Comparison of ENCODE assay signal across 21 cellular contexts in the genomic region with DNA sequence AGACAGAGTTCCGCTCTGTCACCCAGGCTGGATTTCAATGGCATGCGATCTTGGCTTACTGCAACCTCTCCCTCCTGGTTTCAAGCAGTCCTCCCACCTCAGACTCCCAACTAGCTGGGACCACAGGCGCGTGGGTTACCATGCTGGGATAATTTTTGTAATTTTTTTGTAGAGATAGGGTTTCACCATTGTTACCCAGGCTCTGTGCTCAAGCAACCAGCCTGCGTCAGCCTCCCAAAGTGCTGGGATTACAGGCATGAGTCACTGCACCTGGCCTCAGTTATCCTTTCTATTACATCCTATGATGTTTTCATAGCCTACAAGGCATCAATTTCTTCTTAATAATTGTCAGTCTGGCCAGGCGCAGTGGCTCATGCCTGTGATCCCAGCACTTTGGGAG. TPM values are rescaled to one million over a fixed set of nuclear protein-coding genes. Genes with fewer than 3 reads are reported as not detected.
DNase-seq lines count a peak whose midpoint lies in the region; ATAC-seq, FAIRE-seq and TF ChIP-seq lines count a peak whose summit lies in the region.
"Had no signal": no experiment of that assay in that cellular context is flagged by ENCODE, and none has a peak within 500 bp of the region (broad histone marks: within the 10 kb centered on the region; RNA-seq: fewer than 3 reads in every experiment).

No MANE protein-coding gene starts in this region.

- H3K79me2 ChIP-seq in neural progenitor cell (ENCODE audit: low read depth) = no peaks in the 10 kb centered on the region

- peak; percentile 13 for DNase-seq in activated CD8-positive, alpha-beta memory T cell treated with anti-CD3 and anti-CD28 coated beads, Interleukin-2, amount 50 U/mL, for 48 hours
- no peak for DNase-seq in activated CD8-positive, alpha-beta memory T cell treated with anti-CD3 and anti-CD28 coated beads, Interleukin-2, amount 50 U/mL, for 4 hours
- DNase-seq in amniotic epithelial cell (ENCODE audit: low read depth) (peak; percentile 96), fibroblast of pulmonary artery (ENCODE audit: low read depth) (peak; percentile 11), urothelium cell line (ENCODE audit: low spot score) (no peak), neural progenitor cell (ENCODE audit: low spot score) (no peak)
- DNase-seq: HCEC 1CT, NCI-H1105, NCI-H187 treated with DMSO at 0.1 percent for 48 hours, NCI-H510A, NCI-H82, SHP77 had no signal

- no peak for ATAC-seq in GM19023 (IDR thresholded peaks at IDR 0.05; ENCODE audit: unreplicated experiment)
- ATAC-seq in GM19395 (IDR thresholded peaks at IDR 0.05; ENCODE audit: unreplicated experiment) = no peak
- ATAC-seq: GM12878 had no signal

- no peak overlapping the region for H3K27ac Mint-ChIP-seq in neural progenitor cell

- no peak overlapping the region for H3K27ac ChIP-seq in neural progenitor cell
- H3K27ac ChIP-seq: C4-2B had no signal

- H3K4me1 Mint-ChIP-seq in neural progenitor cell = peaks cover 5% of the 10 kb centered on the region
- H3K4me1 Mint-ChIP-seq: IgD-negative memory B cell had no signal

- H3K4me3 Mint-ChIP-seq in neural progenitor cell = no peak overlapping the region
- H3K4me3 Mint-ChIP-seq: IgD-negative memory B cell had no signal

- no peaks in the 10 kb centered on the region for H3K27me3 ChIP-seq in neural progenitor cell

- TF ChIP-seq CTCF in fibroblast of pulmonary artery (IDR thresholded peaks at IDR 0.05; ENCODE audit: low read length, missing control alignments) = no peak
- no peak for TF ChIP-seq CTCF in neural progenitor cell (IDR thresholded peaks at IDR 0.05)

- no peaks in the 10 kb centered on the region for H3K4me1 ChIP-seq in neural progenitor cell

- no peak overlapping the region for H3K4me2 ChIP-seq in neural progenitor cell

- H3K9ac ChIP-seq in neural progenitor cell = no peak overlapping the region

- H3F3A ChIP-seq in neural progenitor cell (ENCODE audit: low read depth) = no peaks in the 10 kb centered on the region

- H3K9me3 Mint-ChIP-seq in neural progenitor cell = no peaks in the 10 kb centered on the region
- H3K9me3 Mint-ChIP-seq: IgD-negative memory B cell had no signal

- no peaks in the 10 kb centered on the region for H4K20me1 ChIP-seq in neural progenitor cell (ENCODE audit: low read depth)

- H3K27me3 Mint-ChIP-seq in neural progenitor cell (ENCODE audit: insufficient read depth, low read depth) = peaks cover 2% of the 10 kb centered on the region

- H2AFZ ChIP-seq in neural progenitor cell (replicated peaks) = no peak overlapping the region

- no peaks in the 10 kb centered on the region for H3K36me3 ChIP-seq in neural progenitor cell

- H3K4me3 ChIP-seq in fibroblast of pulmonary artery (replicated peaks; ENCODE audit: low read depth, low read length) = no peak overlapping the region
- no peak overlapping the region for H3K4me3 ChIP-seq in neural progenitor cell
- H3K4me3 ChIP-seq: GM12878 had no signal

- no peaks in the 10 kb centered on the region for H3K9me3 ChIP-seq in neural progenitor cell (ENCODE audit: low read depth)

- peak; percentile 5 for FAIRE-seq in urothelium cell line (lab: Jason Lieb, UNC)
- FAIRE-seq: GM12878, GM18507, RCC 7860 had no signal

- H3K36me3 Mint-ChIP-seq in neural progenitor cell = no peaks in the 10 kb centered on the region

RNA-seq across cellular contexts. Expression of a gene that starts 36.5 kb away (rescaled TPM):
- total RNA-seq in neural progenitor cell (ENCODE audit: low replicate concordance) = not detected in 2 replicates
- total RNA-seq: A172, G401, GM12878 had no signal

RNA-seq across cellular contexts. Expression of a gene that starts 49.9 kb away (rescaled TPM):
- 0.34 TPM in 1 of 2 replicates, not detected in the other for total RNA-seq in neural progenitor cell (ENCODE audit: low replicate concordance)
- total RNA-seq: A172, G401 had no signal

Comparison
In these comparisons a context has a peak if more than half of its experiments do, and no peak if none do; other contexts are left out.
1. DNase-seq: peak in activated CD8-positive, alpha-beta memory T cell treated with anti-CD3 and anti-CD28 coated beads, Interleukin-2, amount 50 U/mL, for 48 hours (single experiment), amniotic epithelial cell (single experiment) and fibroblast of pulmonary artery (single experiment); none in activated CD8-positive, alpha-beta memory T cell treated with anti-CD3 and anti-CD28 coated beads, Interleukin-2, amount 50 U/mL, for 4 hours (single experiment), urothelium cell line (single experiment) and neural progenitor cell (single experiment).